Comparison of ENCODE assay signal across 7 cellular contexts in genomic region chr19:44182145-44182544, GRCh38.
"Had no signal": no experiment of that assay in that cellular context is flagged by ENCODE, and none has a peak within 500 bp of the region (broad histone marks: within the 10 kb centered on the region; RNA-seq: fewer than 3 reads in every experiment).

No MANE protein-coding gene starts in this region.

- H3K9me3 ChIP-seq: HAP-1 had no signal

- H3K27ac Mint-ChIP-seq: IgD-negative memory B cell had no signal

- H3K9ac ChIP-seq: GM23248 had no signal

- H3K4me1 ChIP-seq: HAP-1 had no signal

- DNase-seq: GM23248, GOT3, H7, KBM-7 had no signal

- H2AFZ ChIP-seq: GM23248 had no signal

- H3K27me3 Mint-ChIP-seq: IgD-negative memory B cell had no signal

- H3K4me3 ChIP-seq: GM23248, HAP-1 had no signal

- H3K27ac ChIP-seq: GM23248, HL-60 had no signal
